In the genomic region with DNA sequence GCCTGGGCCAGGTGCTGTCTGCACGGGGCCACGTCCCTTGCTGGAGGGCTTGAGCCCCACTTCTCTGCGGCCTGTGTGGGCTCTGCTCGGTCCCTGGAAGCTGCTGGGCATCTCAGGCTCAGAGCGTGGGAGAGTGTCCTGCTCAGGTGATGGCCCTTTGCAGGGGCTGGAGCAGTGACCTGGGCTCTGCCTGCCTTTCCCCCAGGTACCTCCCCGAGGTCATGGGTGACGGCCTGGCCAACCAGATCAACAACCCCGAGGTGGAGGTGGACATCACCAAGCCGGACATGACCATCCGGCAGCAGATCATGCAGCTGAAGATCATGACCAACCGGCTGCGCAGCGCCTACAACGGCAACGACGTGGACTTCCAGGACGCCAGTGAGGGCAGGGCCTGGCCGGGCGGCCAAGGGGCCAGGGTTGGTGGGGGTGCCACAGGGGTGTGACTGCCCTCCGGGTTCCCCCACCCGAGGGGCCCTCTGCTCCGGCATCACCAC, we compare ENCODE assay signal across 13 cellular contexts. TPM values are rescaled to one million over a fixed set of nuclear protein-coding genes. Genes with fewer than 3 reads are reported as not detected.
DNase-seq lines count a peak whose midpoint lies in the region; ATAC-seq, FAIRE-seq and TF ChIP-seq lines count a peak whose summit lies in the region.
"Had no signal": no experiment of that assay in that cellular context is flagged by ENCODE, and none has a peak within 500 bp of the region (broad histone marks: within the 10 kb centered on the region; RNA-seq: fewer than 3 reads in every experiment).

No MANE protein-coding gene starts in this region.

- DNase-seq in D721Med (ENCODE audit: insufficient read length, low spot score) (peak; percentile 10), WERI-Rb-1 (peak; percentile 6), left ventricle myocardium inferior (peak; percentile 14), retina (peak; percentile 1), HCEC 1CT (no peak), RKO (ENCODE audit: low spot score) (no peak), PC-3 (no peak)
- DNase-seq: GF-D8, kidney glomerular epithelial cell, NCI-H1694, NCI-H69 had no signal

- H4K20me1 ChIP-seq in PC-3 (ENCODE audit: low read length), result no peaks in the 10 kb centered on the region

- no peak overlapping the region for H3K27ac ChIP-seq in WERI-Rb-1
- H3K27ac ChIP-seq in left ventricle myocardium inferior (replicated peaks), result peak overlapping the region; percentile 76
- H3K27ac ChIP-seq in PC-3 (ENCODE audit: low read length), result no peak overlapping the region

- no TSS peak for BruUV-seq in PC-3 (replicated peaks; lab: Mats Ljungman, UMichigan)

- no peaks in the 10 kb centered on the region for H3K9me2 ChIP-seq in PC-3 (replicated peaks; ENCODE audit: low read length)

- no peak overlapping the region for H2AFZ ChIP-seq in PC-3 (ENCODE audit: low read length)

- H3K9me3 ChIP-seq in WERI-Rb-1 (ENCODE audit: severe bottlenecking) (no peaks in the 10 kb centered on the region), left ventricle myocardium inferior (replicated peaks) (no peaks in the 10 kb centered on the region), PC-3 (ENCODE audit: low read length) (no peaks in the 10 kb centered on the region)

- POLR2A ChIA-PET in PC-3 (lab: Charles Lee; ENCODE audit: unreplicated experiment), result no interaction called here

- H3K4me3 ChIP-seq in WERI-Rb-1 (ENCODE audit: low read depth, low read length) (no peak overlapping the region), left ventricle myocardium inferior (no peak overlapping the region), PC-3 (ENCODE audit: low read length) (no peak overlapping the region)

- no peaks in the 10 kb centered on the region for H3K79me2 ChIP-seq in PC-3 (ENCODE audit: low read length)

- no peak for FAIRE-seq in D721Med (lab: Jason Lieb, UNC)
- FAIRE-seq: frontal cortex had no signal

- CTCF ChIA-PET in PC-3 (lab: Charles Lee), result no interaction called here

- H3F3A ChIP-seq in PC-3 (ENCODE audit: low read length, unreplicated experiment), result no peaks in the 10 kb centered on the region

- intact Hi-C loops in left ventricle myocardium inferior (cut with micrococcal nuclease) (no loop called here), PC-3 (cut with micrococcal nuclease) (no loop called here)

- H3K9ac ChIP-seq in PC-3 (ENCODE audit: low read length), result no peak overlapping the region

- H3K27me3 ChIP-seq in WERI-Rb-1 (ENCODE audit: insufficient read depth, low read depth, severe bottlenecking) (no peaks in the 10 kb centered on the region), left ventricle myocardium inferior (ENCODE audit: low read depth) (no peaks in the 10 kb centered on the region), PC-3 (ENCODE audit: low read length) (no peaks in the 10 kb centered on the region)

- TF ChIP-seq CTCF in D721Med (IDR thresholded peaks at IDR 0.05; ENCODE audit: insufficient read depth, missing control alignments), result no peak
- no peak for TF ChIP-seq CTCF in WERI-Rb-1 (IDR thresholded peaks at IDR 0.05; ENCODE audit: low read depth, low read length)
- no peak for TF ChIP-seq CTCF in left ventricle myocardium inferior (IDR thresholded peaks at IDR 0.05; ENCODE audit: borderline replicate concordance)
- no peak for TF ChIP-seq CTCF in PC-3 (conservative IDR thresholded peaks at IDR 0.05; ENCODE audit: low read depth, low read length)

- ATAC-seq in HG03439 (IDR thresholded peaks at IDR 0.05; ENCODE audit: unreplicated experiment), result no peak
- no peak for ATAC-seq in PC-3

- H3K36me3 ChIP-seq in WERI-Rb-1 (peaks cover 11% of the 10 kb centered on the region), left ventricle myocardium inferior (peaks cover 25% of the 10 kb centered on the region), PC-3 (ENCODE audit: low read depth, low read length) (peaks cover 6% of the 10 kb centered on the region)

- H3K4me2 ChIP-seq in PC-3 (ENCODE audit: low read length), result no peak overlapping the region

- H3K4me1 ChIP-seq in left ventricle myocardium inferior (peaks cover 20% of the 10 kb centered on the region), PC-3 (ENCODE audit: insufficient read depth, low read length) (no peaks in the 10 kb centered on the region)

RNA-seq across cellular contexts. Expression of a gene that starts 29.9 kb away (rescaled TPM):
- total RNA-seq in left ventricle myocardium inferior, result 187 TPM
- total RNA-seq in PC-3 (2014; rRNA removed), result 37.1 and 56.7 TPM in 2 replicates

Comparison
In these comparisons a context has a peak if more than half of its experiments do, and no peak if none do; other contexts are left out.
1. DNase-seq: peak in D721Med (single experiment), WERI-Rb-1 (single experiment), left ventricle myocardium inferior (single experiment) and retina (single experiment); none in HCEC 1CT (single experiment), RKO (single experiment) and PC-3 (single experiment).